Comparison of ENCODE assay signal across 1 cellular context in the genomic region with DNA sequence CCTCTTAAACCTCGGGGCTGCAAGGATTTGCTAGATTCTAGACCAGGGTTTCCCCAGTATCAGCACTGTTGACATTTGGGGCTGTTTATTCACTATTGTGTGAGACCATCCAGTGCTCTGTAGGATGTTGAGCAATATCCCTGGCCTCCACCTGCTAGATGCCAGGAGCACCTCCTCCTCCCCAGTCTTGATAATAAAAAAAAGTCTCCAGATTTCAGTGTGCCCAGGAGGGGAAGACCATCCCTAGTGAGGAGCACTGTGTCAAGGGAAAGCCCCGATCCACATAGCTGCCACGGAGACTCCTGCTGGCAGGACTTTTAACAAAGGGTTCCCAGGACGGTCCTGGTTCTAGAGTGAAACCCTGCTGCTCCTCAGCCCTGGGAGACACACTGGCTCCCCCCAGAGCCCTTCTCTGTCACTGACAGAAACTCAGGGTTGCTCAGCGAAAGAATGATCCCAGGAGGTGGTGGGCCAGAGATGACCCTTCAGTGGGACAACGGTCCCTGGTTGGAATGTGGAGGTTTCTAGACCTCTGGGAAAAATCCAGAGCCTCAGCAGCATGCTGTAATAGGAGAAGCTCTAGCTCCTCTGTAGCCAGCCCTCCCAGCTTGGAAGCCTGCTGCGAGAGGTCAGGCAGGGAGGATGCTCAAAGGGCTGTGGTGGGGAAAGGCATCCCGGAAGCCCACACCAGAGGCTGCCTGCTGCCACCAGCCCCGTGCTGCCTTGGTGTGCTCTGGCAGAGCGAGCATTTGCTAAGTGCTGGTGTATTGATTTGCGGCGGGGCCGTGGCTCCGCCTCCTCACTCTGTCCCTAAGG.
TF ChIP-seq lines count a peak whose summit lies in the region.

No MANE protein-coding gene starts in this region.

TF ChIP-seq in GM23338, 12 proteins besides CTCF, POLR2A, EP300 and RAD21:
- TF ChIP-seq, protein P1, sequence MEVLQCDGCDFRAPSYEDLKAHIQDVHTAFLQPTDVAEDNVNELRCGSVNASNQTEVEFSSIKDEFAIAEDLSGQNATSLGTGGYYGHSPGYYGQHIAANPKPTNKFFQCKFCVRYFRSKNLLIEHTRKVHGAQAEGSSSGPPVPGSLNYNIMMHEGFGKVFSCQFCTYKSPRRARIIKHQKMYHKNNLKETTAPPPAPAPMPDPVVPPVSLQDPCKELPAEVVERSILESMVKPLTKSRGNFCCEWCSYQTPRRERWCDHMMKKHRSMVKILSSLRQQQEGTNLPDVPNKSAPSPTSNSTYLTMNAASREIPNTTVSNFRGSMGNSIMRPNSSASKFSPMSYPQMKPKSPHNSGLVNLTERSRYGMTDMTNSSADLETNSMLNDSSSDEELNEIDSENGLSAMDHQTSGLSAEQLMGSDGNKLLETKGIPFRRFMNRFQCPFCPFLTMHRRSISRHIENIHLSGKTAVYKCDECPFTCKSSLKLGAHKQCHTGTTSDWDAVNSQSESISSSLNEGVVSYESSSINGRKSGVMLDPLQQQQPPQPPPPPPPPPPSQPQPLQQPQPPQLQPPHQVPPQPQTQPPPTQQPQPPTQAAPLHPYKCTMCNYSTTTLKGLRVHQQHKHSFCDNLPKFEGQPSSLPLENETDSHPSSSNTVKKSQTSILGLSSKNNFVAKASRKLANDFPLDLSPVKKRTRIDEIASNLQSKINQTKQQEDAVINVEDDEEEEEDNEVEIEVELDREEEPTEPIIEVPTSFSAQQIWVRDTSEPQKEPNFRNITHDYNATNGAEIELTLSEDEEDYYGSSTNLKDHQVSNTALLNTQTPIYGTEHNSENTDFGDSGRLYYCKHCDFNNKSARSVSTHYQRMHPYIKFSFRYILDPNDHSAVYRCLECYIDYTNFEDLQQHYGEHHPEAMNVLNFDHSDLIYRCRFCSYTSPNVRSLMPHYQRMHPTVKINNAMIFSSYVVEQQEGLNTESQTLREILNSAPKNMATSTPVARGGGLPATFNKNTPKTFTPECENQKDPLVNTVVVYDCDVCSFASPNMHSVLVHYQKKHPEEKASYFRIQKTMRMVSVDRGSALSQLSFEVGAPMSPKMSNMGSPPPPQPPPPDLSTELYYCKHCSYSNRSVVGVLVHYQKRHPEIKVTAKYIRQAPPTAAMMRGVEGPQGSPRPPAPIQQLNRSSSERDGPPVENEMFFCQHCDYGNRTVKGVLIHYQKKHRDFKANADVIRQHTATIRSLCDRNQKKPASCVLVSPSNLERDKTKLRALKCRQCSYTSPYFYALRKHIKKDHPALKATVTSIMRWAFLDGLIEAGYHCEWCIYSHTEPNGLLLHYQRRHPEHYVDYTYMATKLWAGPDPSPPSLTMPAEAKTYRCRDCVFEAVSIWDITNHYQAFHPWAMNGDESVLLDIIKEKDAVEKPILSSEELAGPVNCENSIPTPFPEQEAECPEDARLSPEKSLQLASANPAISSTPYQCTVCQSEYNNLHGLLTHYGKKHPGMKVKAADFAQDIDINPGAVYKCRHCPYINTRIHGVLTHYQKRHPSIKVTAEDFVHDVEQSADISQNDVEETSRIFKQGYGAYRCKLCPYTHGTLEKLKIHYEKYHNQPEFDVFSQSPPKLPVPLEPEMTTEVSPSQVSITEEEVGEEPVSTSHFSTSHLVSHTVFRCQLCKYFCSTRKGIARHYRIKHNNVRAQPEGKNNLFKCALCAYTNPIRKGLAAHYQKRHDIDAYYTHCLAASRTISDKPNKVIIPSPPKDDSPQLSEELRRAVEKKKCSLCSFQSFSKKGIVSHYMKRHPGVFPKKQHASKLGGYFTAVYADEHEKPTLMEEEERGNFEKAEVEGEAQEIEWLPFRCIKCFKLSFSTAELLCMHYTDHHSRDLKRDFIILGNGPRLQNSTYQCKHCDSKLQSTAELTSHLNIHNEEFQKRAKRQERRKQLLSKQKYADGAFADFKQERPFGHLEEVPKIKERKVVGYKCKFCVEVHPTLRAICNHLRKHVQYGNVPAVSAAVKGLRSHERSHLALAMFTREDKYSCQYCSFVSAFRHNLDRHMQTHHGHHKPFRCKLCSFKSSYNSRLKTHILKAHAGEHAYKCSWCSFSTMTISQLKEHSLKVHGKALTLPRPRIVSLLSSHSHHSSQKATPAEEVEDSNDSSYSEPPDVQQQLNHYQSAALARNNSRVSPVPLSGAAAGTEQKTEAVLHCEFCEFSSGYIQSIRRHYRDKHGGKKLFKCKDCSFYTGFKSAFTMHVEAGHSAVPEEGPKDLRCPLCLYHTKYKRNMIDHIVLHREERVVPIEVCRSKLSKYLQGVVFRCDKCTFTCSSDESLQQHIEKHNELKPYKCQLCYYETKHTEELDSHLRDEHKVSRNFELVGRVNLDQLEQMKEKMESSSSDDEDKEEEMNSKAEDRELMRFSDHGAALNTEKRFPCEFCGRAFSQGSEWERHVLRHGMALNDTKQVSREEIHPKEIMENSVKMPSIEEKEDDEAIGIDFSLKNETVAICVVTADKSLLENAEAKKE (CRISPR knock-in tag; IDR thresholded peaks at IDR 0.05): peak; percentile 34; the same call in 1 of the 2 replicates
- no peak for TF ChIP-seq NANOG (IDR thresholded peaks at IDR 0.05; ENCODE audit: borderline replicate concordance)
